29 cellular contexts compared by ENCODE assay signal in genomic region chr18:23939896-23940295, GRCh38.
"Had no signal": no experiment of that assay in that cellular context is flagged by ENCODE, and none has a peak within 500 bp of the region (broad histone marks: within the 10 kb centered on the region; RNA-seq: fewer than 3 reads in every experiment).

No MANE protein-coding gene starts in this region.

- H3K27me3 Mint-ChIP-seq: naive B cell had no signal

- H3K9me3 Mint-ChIP-seq: dendritic cell treated with granulocyte-macrophage colony-stimulating factor and Interleukin-4, amounts not matched to agents 40 ng/mL and 50 ng/mL, for 4 days; immature natural killer cell; mesothelial cell of epicardium; naive B cell; natural killer cell treated with Interleukin-12 subunit alpha and Interleukin-12 subunit beta and Interleukin-15 and Interleukin-18, amount 100 ng/mL, for 72 hours; neural crest cell; stimulated activated naive CD8-positive, alpha-beta T cell treated with anti-CD3 and anti-CD28 coated beads, Interleukin-15, amount 100 ng/mL, for 72 hours had no signal

- H3K4me3 ChIP-seq: colonic mucosa, esophagus squamous epithelium, left lung, mucosa of descending colon, prostate gland, right atrium auricular region, smooth muscle cell, suprapubic skin, transverse colon, upper lobe of right lung, uterus had no signal

- H3K9me3 ChIP-seq: colonic mucosa, esophagus squamous epithelium, left lung, mucosa of descending colon, prostate gland, right atrium auricular region, suprapubic skin, transverse colon, upper lobe of right lung, uterus had no signal

- H3K4me1 Mint-ChIP-seq: neural crest cell had no signal

- H3K36me3 ChIP-seq: colonic mucosa, left lung, prostate gland, right atrium auricular region, transverse colon, upper lobe of right lung, uterus had no signal

- H3K27me3 ChIP-seq: colonic mucosa, esophagus squamous epithelium, left lung, right atrium auricular region, suprapubic skin, transverse colon, upper lobe of right lung, uterus had no signal

- H3K27ac Mint-ChIP-seq: dendritic cell treated with granulocyte-macrophage colony-stimulating factor and Interleukin-4, amounts not matched to agents 40 ng/mL and 50 ng/mL, for 4 days; immature natural killer cell; mesothelial cell of epicardium; natural killer cell treated with Interleukin-12 subunit alpha and Interleukin-12 subunit beta and Interleukin-15 and Interleukin-18, amount 100 ng/mL, for 72 hours; stimulated activated naive CD8-positive, alpha-beta T cell treated with anti-CD3 and anti-CD28 coated beads, Interleukin-15, amount 100 ng/mL, for 72 hours had no signal

- ATAC-seq: mucosa of descending colon; natural killer cell treated with Interleukin-12 subunit alpha and Interleukin-12 subunit beta and Interleukin-15 and Interleukin-18, amount 100 ng/mL, for 72 hours; sciatic nerve; stimulated activated naive CD8-positive, alpha-beta T cell treated with anti-CD3 and anti-CD28 coated beads, Interleukin-15, amount 100 ng/mL, for 72 hours had no signal

- DNase-seq: colonic mucosa; effector memory CD4-positive, alpha-beta T cell; esophagus squamous epithelium; foreskin melanocyte; glutamatergic neuron; hypothalamus; immature natural killer cell; left lung; mesenchymal stem cell; mucosa of descending colon; naive B cell; stimulated activated CD4-positive, alpha-beta T cell treated with anti-CD3 and anti-CD28 coated beads, Interleukin-12 subunit alpha, Interleukin-12 subunit beta, amount 100 ng/mL, for 4 hours; stimulated activated CD4-positive, alpha-beta T cell treated with anti-CD3 and anti-CD28 coated beads, Interleukin-1b, Interleukin-23, amount 100 ng/mL, for 48 hours; stimulated activated CD4-positive, alpha-beta T cell treated with anti-CD3 and anti-CD28 coated beads, Interleukin-4, amount 100 ng/mL, for 1 hour; stimulated activated CD8-positive, alpha-beta memory T cell treated with anti-CD3 and anti-CD28 coated beads, Interleukin-4, amount 100 ng/mL, for 48 hours; stimulated activated naive CD4-positive, alpha-beta T cell; stimulated activated naive CD8-positive, alpha-beta T cell treated with anti-CD3 and anti-CD28 coated beads, Interleukin-15, amount 100 ng/mL, for 72 hours; transverse colon; upper lobe of right lung; uterus had no signal

- H3K27ac ChIP-seq: colonic mucosa, esophagus squamous epithelium, left lung, prostate gland, right atrium auricular region, suprapubic skin, transverse colon, upper lobe of right lung, uterus had no signal

- H3K36me3 Mint-ChIP-seq: immature natural killer cell; mesothelial cell of epicardium; naive B cell; natural killer cell treated with Interleukin-12 subunit alpha and Interleukin-12 subunit beta and Interleukin-15 and Interleukin-18, amount 100 ng/mL, for 72 hours had no signal

- H3K4me1 ChIP-seq: colonic mucosa, esophagus squamous epithelium, prostate gland, transverse colon, uterus had no signal

- H3K4me3 Mint-ChIP-seq: dendritic cell treated with granulocyte-macrophage colony-stimulating factor and Interleukin-4, amounts not matched to agents 40 ng/mL and 50 ng/mL, for 4 days; immature natural killer cell; mesothelial cell of epicardium; naive B cell; natural killer cell treated with Interleukin-12 subunit alpha and Interleukin-12 subunit beta and Interleukin-15 and Interleukin-18, amount 100 ng/mL, for 72 hours; neural crest cell; stimulated activated naive CD8-positive, alpha-beta T cell treated with anti-CD3 and anti-CD28 coated beads, Interleukin-15, amount 100 ng/mL, for 72 hours had no signal
